In the genomic region with DNA sequence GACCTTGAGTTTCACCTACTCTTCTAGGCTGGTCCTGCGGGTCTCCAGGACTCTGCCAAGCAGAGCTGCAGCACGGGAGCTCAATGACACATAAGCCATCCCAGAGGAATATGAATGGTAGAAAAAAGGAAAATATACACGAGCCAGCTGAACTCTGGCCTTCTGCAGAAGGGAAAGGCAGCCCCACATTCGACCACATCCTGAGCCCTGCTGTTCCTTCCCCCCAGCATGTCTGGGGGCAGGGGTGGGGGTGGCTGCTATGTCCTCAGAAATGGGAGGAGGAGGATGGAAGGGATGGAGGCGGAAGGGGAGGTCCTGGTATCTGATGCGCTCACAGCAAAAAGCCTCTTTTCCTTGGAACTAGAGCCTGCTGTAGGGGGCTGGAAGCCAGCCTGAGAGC, we compare ENCODE assay signal across 2 cellular contexts.
TF ChIP-seq lines count a peak whose summit lies in the region.

No MANE protein-coding gene starts in this region.

TF ChIP-seq in A549, 52 proteins besides CTCF, POLR2A, EP300 and RAD21:
- TF ChIP-seq, protein P1, sequence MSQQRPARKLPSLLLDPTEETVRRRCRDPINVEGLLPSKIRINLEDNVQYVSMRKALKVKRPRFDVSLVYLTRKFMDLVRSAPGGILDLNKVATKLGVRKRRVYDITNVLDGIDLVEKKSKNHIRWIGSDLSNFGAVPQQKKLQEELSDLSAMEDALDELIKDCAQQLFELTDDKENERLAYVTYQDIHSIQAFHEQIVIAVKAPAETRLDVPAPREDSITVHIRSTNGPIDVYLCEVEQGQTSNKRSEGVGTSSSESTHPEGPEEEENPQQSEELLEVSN (IDR thresholded peaks at IDR 0.05; ENCODE audit: borderline replicate concordance, low read depth) = no peak
- TF ChIP-seq HOXB5 (CRISPR knock-in tag; IDR thresholded peaks at IDR 0.05) = no peak
- TF ChIP-seq ZSCAN20 (CRISPR knock-in tag; IDR thresholded peaks at IDR 0.05) = no peak
- TF ChIP-seq TP53 (CRISPR knock-in tag; IDR thresholded peaks at IDR 0.05) = no peak
- no peak for TF ChIP-seq JUN (IDR thresholded peaks at IDR 0.05)
- TF ChIP-seq, protein P2, sequence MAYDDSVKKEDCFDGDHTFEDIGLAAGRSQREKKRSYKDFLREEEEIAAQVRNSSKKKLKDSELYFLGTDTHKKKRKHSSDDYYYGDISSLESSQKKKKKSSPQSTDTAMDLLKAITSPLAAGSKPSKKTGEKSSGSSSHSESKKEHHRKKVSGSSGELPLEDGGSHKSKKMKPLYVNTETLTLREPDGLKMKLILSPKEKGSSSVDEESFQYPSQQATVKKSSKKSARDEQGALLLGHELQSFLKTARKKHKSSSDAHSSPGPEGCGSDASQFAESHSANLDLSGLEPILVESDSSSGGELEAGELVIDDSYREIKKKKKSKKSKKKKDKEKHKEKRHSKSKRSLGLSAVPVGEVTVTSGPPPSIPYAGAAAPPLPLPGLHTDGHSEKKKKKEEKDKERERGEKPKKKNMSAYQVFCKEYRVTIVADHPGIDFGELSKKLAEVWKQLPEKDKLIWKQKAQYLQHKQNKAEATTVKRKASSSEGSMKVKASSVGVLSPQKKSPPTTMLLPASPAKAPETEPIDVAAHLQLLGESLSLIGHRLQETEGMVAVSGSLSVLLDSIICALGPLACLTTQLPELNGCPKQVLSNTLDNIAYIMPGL (CRISPR knock-in tag; IDR thresholded peaks at IDR 0.05; ENCODE audit: borderline replicate concordance) = no peak
- TF ChIP-seq, protein P3, sequence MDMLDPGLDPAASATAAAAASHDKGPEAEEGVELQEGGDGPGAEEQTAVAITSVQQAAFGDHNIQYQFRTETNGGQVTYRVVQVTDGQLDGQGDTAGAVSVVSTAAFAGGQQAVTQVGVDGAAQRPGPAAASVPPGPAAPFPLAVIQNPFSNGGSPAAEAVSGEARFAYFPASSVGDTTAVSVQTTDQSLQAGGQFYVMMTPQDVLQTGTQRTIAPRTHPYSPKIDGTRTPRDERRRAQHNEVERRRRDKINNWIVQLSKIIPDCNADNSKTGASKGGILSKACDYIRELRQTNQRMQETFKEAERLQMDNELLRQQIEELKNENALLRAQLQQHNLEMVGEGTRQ (IDR thresholded peaks at IDR 0.05) = no peak
- no peak for TF ChIP-seq FOSB (CRISPR knock-in tag; IDR thresholded peaks at IDR 0.05)
- TF ChIP-seq, protein P4, sequence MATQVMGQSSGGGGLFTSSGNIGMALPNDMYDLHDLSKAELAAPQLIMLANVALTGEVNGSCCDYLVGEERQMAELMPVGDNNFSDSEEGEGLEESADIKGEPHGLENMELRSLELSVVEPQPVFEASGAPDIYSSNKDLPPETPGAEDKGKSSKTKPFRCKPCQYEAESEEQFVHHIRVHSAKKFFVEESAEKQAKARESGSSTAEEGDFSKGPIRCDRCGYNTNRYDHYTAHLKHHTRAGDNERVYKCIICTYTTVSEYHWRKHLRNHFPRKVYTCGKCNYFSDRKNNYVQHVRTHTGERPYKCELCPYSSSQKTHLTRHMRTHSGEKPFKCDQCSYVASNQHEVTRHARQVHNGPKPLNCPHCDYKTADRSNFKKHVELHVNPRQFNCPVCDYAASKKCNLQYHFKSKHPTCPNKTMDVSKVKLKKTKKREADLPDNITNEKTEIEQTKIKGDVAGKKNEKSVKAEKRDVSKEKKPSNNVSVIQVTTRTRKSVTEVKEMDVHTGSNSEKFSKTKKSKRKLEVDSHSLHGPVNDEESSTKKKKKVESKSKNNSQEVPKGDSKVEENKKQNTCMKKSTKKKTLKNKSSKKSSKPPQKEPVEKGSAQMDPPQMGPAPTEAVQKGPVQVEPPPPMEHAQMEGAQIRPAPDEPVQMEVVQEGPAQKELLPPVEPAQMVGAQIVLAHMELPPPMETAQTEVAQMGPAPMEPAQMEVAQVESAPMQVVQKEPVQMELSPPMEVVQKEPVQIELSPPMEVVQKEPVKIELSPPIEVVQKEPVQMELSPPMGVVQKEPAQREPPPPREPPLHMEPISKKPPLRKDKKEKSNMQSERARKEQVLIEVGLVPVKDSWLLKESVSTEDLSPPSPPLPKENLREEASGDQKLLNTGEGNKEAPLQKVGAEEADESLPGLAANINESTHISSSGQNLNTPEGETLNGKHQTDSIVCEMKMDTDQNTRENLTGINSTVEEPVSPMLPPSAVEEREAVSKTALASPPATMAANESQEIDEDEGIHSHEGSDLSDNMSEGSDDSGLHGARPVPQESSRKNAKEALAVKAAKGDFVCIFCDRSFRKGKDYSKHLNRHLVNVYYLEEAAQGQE (IDR thresholded peaks at IDR 0.05) = no peak
- TF ChIP-seq SREBF2 (IDR thresholded peaks at IDR 0.05) = no peak
- TF ChIP-seq RCOR1 (IDR thresholded peaks at IDR 0.05; ENCODE audit: low read depth, low read length) = no peak
- TF ChIP-seq HOXB13 (CRISPR knock-in tag; IDR thresholded peaks at IDR 0.05; ENCODE audit: low read depth) = no peak
- TF ChIP-seq RFX5 (IDR thresholded peaks at IDR 0.05) = no peak
TF ChIP-seq in A549: peak in this region for 0.

TF ChIP-seq in GM23338, 12 proteins besides CTCF, POLR2A, EP300 and RAD21:
- no peak for TF ChIP-seq NANOG (IDR thresholded peaks at IDR 0.05; ENCODE audit: borderline replicate concordance)
- no peak for TF ChIP-seq EZH2phosphoT487 (IDR thresholded peaks at IDR 0.05; ENCODE audit: unreplicated experiment)
- no peak for TF ChIP-seq EZH2 (IDR thresholded peaks at IDR 0.05; ENCODE audit: low read depth, unreplicated experiment)
- TF ChIP-seq POLR2AphosphoS5 (IDR thresholded peaks at IDR 0.05; ENCODE audit: low read depth) = no peak
- TF ChIP-seq, protein P4 (IDR thresholded peaks at IDR 0.05; ENCODE audit: unreplicated experiment) = no peak
- no peak for TF ChIP-seq STAT1 (IDR thresholded peaks at IDR 0.05; ENCODE audit: unreplicated experiment)
- no peak for TF ChIP-seq ZNF331 (CRISPR knock-in tag; IDR thresholded peaks at IDR 0.05; ENCODE audit: low read depth)
- TF ChIP-seq ZNF114 (CRISPR knock-in tag; IDR thresholded peaks at IDR 0.05) = no peak
- TF ChIP-seq CREB1 (CRISPR knock-in tag; IDR thresholded peaks at IDR 0.05; ENCODE audit: low read depth) = no peak
- TF ChIP-seq JUNB (IDR thresholded peaks at IDR 0.05; ENCODE audit: unreplicated experiment) = no peak
- TF ChIP-seq, protein P5, sequence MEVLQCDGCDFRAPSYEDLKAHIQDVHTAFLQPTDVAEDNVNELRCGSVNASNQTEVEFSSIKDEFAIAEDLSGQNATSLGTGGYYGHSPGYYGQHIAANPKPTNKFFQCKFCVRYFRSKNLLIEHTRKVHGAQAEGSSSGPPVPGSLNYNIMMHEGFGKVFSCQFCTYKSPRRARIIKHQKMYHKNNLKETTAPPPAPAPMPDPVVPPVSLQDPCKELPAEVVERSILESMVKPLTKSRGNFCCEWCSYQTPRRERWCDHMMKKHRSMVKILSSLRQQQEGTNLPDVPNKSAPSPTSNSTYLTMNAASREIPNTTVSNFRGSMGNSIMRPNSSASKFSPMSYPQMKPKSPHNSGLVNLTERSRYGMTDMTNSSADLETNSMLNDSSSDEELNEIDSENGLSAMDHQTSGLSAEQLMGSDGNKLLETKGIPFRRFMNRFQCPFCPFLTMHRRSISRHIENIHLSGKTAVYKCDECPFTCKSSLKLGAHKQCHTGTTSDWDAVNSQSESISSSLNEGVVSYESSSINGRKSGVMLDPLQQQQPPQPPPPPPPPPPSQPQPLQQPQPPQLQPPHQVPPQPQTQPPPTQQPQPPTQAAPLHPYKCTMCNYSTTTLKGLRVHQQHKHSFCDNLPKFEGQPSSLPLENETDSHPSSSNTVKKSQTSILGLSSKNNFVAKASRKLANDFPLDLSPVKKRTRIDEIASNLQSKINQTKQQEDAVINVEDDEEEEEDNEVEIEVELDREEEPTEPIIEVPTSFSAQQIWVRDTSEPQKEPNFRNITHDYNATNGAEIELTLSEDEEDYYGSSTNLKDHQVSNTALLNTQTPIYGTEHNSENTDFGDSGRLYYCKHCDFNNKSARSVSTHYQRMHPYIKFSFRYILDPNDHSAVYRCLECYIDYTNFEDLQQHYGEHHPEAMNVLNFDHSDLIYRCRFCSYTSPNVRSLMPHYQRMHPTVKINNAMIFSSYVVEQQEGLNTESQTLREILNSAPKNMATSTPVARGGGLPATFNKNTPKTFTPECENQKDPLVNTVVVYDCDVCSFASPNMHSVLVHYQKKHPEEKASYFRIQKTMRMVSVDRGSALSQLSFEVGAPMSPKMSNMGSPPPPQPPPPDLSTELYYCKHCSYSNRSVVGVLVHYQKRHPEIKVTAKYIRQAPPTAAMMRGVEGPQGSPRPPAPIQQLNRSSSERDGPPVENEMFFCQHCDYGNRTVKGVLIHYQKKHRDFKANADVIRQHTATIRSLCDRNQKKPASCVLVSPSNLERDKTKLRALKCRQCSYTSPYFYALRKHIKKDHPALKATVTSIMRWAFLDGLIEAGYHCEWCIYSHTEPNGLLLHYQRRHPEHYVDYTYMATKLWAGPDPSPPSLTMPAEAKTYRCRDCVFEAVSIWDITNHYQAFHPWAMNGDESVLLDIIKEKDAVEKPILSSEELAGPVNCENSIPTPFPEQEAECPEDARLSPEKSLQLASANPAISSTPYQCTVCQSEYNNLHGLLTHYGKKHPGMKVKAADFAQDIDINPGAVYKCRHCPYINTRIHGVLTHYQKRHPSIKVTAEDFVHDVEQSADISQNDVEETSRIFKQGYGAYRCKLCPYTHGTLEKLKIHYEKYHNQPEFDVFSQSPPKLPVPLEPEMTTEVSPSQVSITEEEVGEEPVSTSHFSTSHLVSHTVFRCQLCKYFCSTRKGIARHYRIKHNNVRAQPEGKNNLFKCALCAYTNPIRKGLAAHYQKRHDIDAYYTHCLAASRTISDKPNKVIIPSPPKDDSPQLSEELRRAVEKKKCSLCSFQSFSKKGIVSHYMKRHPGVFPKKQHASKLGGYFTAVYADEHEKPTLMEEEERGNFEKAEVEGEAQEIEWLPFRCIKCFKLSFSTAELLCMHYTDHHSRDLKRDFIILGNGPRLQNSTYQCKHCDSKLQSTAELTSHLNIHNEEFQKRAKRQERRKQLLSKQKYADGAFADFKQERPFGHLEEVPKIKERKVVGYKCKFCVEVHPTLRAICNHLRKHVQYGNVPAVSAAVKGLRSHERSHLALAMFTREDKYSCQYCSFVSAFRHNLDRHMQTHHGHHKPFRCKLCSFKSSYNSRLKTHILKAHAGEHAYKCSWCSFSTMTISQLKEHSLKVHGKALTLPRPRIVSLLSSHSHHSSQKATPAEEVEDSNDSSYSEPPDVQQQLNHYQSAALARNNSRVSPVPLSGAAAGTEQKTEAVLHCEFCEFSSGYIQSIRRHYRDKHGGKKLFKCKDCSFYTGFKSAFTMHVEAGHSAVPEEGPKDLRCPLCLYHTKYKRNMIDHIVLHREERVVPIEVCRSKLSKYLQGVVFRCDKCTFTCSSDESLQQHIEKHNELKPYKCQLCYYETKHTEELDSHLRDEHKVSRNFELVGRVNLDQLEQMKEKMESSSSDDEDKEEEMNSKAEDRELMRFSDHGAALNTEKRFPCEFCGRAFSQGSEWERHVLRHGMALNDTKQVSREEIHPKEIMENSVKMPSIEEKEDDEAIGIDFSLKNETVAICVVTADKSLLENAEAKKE (CRISPR knock-in tag; IDR thresholded peaks at IDR 0.05) = no peak
